ENCODE assay signal across 9 cellular contexts in genomic region chr6:137155830-137156229, GRCh38. TPM values are rescaled to one million over a fixed set of nuclear protein-coding genes. Genes with fewer than 3 reads are reported as not detected.
DNase-seq lines count a peak whose midpoint lies in the region; ATAC-seq and TF ChIP-seq lines count a peak whose summit lies in the region.
"Had no signal": no experiment of that assay in that cellular context is flagged by ENCODE, and none has a peak within 500 bp of the region (broad histone marks: within the 10 kb centered on the region; RNA-seq: fewer than 3 reads in every experiment).

No MANE protein-coding gene starts in this region.

- WGBS in gastroesophageal sphincter (ENCODE audit: low coverage in 1 of 2), 2 donors = 56 to 100% methylated on average over 1 to 2 of the region's 2 CpGs

- H4K20me1 ChIP-seq in BLaER1 treated with 17β-estradiol and CSF1 and Interleukin-3, amounts not matched to agents 10 nM and 100 nM = no peaks in the 10 kb centered on the region

- DNase-seq in SIG-M5 treated with dmso at 0.1 percent for 504 hours (lab: John Stamatoyannopoulos, UW; ENCODE audit: unreplicated experiment) = peak; percentile 79
- no peak for DNase-seq in ureter (ENCODE audit: low spot score)
- DNase-seq: erythroblast had no signal

- no peak for TF ChIP-seq POLR2A in gastroesophageal sphincter (IDR thresholded peaks at IDR 0.05)

- peak overlapping the region in 9 of 11 experiments; percentile 62 to 79 (median 72); a peak in 18 of 22 replicates for H3K27ac ChIP-seq in BLaER1 treated with 17β-estradiol and CSF1 and Interleukin-3, amounts not matched to agents 10 nM and 100 nM
- no peak overlapping the region for H3K27ac ChIP-seq in gastroesophageal sphincter

- H3K27me3 ChIP-seq in BLaER1 treated with 17β-estradiol and CSF1 and Interleukin-3, amounts not matched to agents 10 nM and 100 nM = no peaks in the 10 kb centered on the region
- H3K27me3 ChIP-seq in gastroesophageal sphincter = no peaks in the 10 kb centered on the region

- no peaks in the 10 kb centered on the region for H3K36me3 ChIP-seq in BLaER1 treated with 17β-estradiol and CSF1 and Interleukin-3, amounts not matched to agents 10 nM and 100 nM
- no peaks in the 10 kb centered on the region for H3K36me3 ChIP-seq in gastroesophageal sphincter

- peak overlapping the region in 2 of 10 experiments; percentile 26 to 32; a peak in 1 of 20 replicates for H3K4me3 ChIP-seq in BLaER1 treated with 17β-estradiol and CSF1 and Interleukin-3, amounts not matched to agents 10 nM and 100 nM
- H3K4me3 ChIP-seq in gastroesophageal sphincter = no peak overlapping the region

- TF ChIP-seq CTCF in gastroesophageal sphincter (IDR thresholded peaks at IDR 0.05) = no peak

- peaks cover 25 to 36% (median 29%) of the 10 kb centered on the region in 10 experiments for H3K4me1 ChIP-seq in BLaER1 treated with 17β-estradiol and CSF1 and Interleukin-3, amounts not matched to agents 10 nM and 100 nM
- H3K4me1 ChIP-seq in gastroesophageal sphincter = peaks cover 0 to 8% (median 0%) of the 10 kb centered on the region in 3 donors

- TF ChIP-seq EP300 in gastroesophageal sphincter (IDR thresholded peaks at IDR 0.05) = no peak

- ATAC-seq in GM21717 (IDR thresholded peaks at IDR 0.05; ENCODE audit: unreplicated experiment) = peak; percentile 63
- ATAC-seq in esophagus mucosa = peak; percentile 74
- ATAC-seq in HG03097 (IDR thresholded peaks at IDR 0.05; ENCODE audit: low FRiP score, unreplicated experiment) = no peak
- ATAC-seq in HG02885 (IDR thresholded peaks at IDR 0.05; ENCODE audit: poor library complexity, unreplicated experiment) = no peak
- ATAC-seq in gastroesophageal sphincter = no peak

- H3K9ac ChIP-seq in BLaER1 treated with 17β-estradiol and CSF1 and Interleukin-3, amounts not matched to agents 10 nM and 100 nM = peak overlapping the region in 5 of 11 experiments; percentile 5 to 49 (median 33); a peak in 3 of 22 replicates

- H3K9me3 ChIP-seq in BLaER1 treated with 17β-estradiol and CSF1 and Interleukin-3, amounts not matched to agents 10 nM and 100 nM (replicated peaks in 1 of 11) = peaks cover 27 to 83% (median 65%) of the 10 kb centered on the region in 11 experiments
- no peaks in the 10 kb centered on the region for H3K9me3 ChIP-seq in gastroesophageal sphincter

- H3K4me2 ChIP-seq in BLaER1 treated with 17β-estradiol and CSF1 and Interleukin-3, amounts not matched to agents 10 nM and 100 nM = peak overlapping the region; percentile 58 to 85 (median 73)

RNA-seq across cellular contexts. Expression of gene IL22RA2, which starts 17.6 kb away (rescaled TPM):
- not detected for total RNA-seq in esophagus mucosa
- not detected for total RNA-seq in ureter
- total RNA-seq in gastroesophageal sphincter = not detected

Comparison
In these comparisons a context has a peak if more than half of its experiments do, and no peak if none do; other contexts are left out.
1. H3K27ac ChIP-seq: peak in BLaER1 treated with 17β-estradiol and CSF1 and Interleukin-3, amounts not matched to agents 10 nM and 100 nM (9 of 11); none in gastroesophageal sphincter (0 of 4).
2. ATAC-seq: peak in GM21717 (single experiment) and esophagus mucosa (single experiment); none in HG03097 (single experiment), HG02885 (single experiment) and gastroesophageal sphincter (single experiment).